1 cellular context compared by ENCODE assay signal in genomic region chr16:18805257-18805773, GRCh38.
TF ChIP-seq lines count a peak whose summit lies in the region.

No MANE protein-coding gene starts in this region.

TF ChIP-seq in WTC11, 78 proteins besides CTCF, POLR2A, EP300 and RAD21 (continued from another document):
- TF ChIP-seq FOXP4 (CRISPR knock-in tag; IDR thresholded peaks at IDR 0.05) (no peak), FOXK1 (CRISPR knock-in tag; IDR thresholded peaks at IDR 0.05) (no peak), IRF2 (CRISPR knock-in tag; IDR thresholded peaks at IDR 0.05; ENCODE audit: borderline replicate concordance, low read depth) (no peak), RORB (CRISPR knock-in tag; IDR thresholded peaks at IDR 0.05) (no peak)
